Comparison of ENCODE assay signal across 1 cellular context in genomic region chr4:8411351-8412180, GRCh38.
TF ChIP-seq lines count a peak whose summit lies in the region.

No MANE protein-coding gene starts in this region.

TF ChIP-seq in SK-N-SH treated with all-trans-retinoic acid at 6 μM for 48 hours, 23 proteins besides CTCF, POLR2A, EP300 and RAD21 (continued from another document):
- TF ChIP-seq POU6F1 (CRISPR knock-in tag; IDR thresholded peaks at IDR 0.05; ENCODE audit: borderline replicate concordance, low read depth) (no peak), GLIS3 (CRISPR knock-in tag; IDR thresholded peaks at IDR 0.05) (no peak)
